In genomic region chr11:1453611-1454386, GRCh38 we compare ENCODE assay signal across 8 cellular contexts. TPM values are rescaled to one million over a fixed set of nuclear protein-coding genes. Genes with fewer than 3 reads are reported as not detected.
DNase-seq lines count a peak whose midpoint lies in the region; ATAC-seq and TF ChIP-seq lines count a peak whose summit lies in the region.

No MANE protein-coding gene starts in this region.

- H3K4me3 Mint-ChIP-seq in H9 = no peak overlapping the region
- H3K4me3 Mint-ChIP-seq in activated CD8-positive, alpha-beta T cell treated with anti-CD3 and anti-CD28 coated beads, Interleukin-2, amount 10 ng/mL, durations not matched to agents 7 days and 5 days = no peak overlapping the region

- H3K79me2 ChIP-seq in DND-41 (ENCODE audit: insufficient read depth, low read length) = no peaks in the 10 kb centered on the region
- H3K79me2 ChIP-seq in H9 (ENCODE audit: insufficient read depth, low read length) = no peaks in the 10 kb centered on the region

- H2BK120ac ChIP-seq in H9 (ENCODE audit: low read depth, low read length, poor library complexity, severe bottlenecking) = no peak overlapping the region
- H2BK120ac ChIP-seq in mesenchymal stem cell (ENCODE audit: low read depth, low read length) = no peak overlapping the region

- H3K23ac ChIP-seq in H9 (ENCODE audit: insufficient read length, low read depth, low read length) (no peak overlapping the region), mesenchymal stem cell (ENCODE audit: low read length in 2 of 2) (no peak overlapping the region)

- ATAC-seq in DND-41 (ENCODE audit: insufficient read depth, low read depth) (peak; percentile 33; the same call in 1 of the 3 replicates), GM19452 (IDR thresholded peaks at IDR 0.05; ENCODE audit: unreplicated experiment) (no peak)
- ATAC-seq in activated CD8-positive, alpha-beta T cell treated with anti-CD3 and anti-CD28 coated beads, Interleukin-2, amount 10 ng/mL, durations not matched to agents 7 days and 5 days = peak; percentile 43

- no peaks in the 10 kb centered on the region for H3K27me3 ChIP-seq in DND-41 (ENCODE audit: insufficient read depth, low read length, poor library complexity)
- no peaks in the 10 kb centered on the region for H3K27me3 ChIP-seq in H9 (ENCODE audit: insufficient read depth, low read length)
- peaks cover 10 to 30% of the 10 kb centered on the region in 2 experiments for H3K27me3 ChIP-seq in mesenchymal stem cell (ENCODE audit: control insufficient read depth in 1 of 2, insufficient read depth in 1 of 2, low read length in 2 of 2)

- H2BK5ac ChIP-seq in H9 (ENCODE audit: insufficient read length, low read length) (no peak overlapping the region), mesenchymal stem cell (ENCODE audit: low read depth, low read length, poor library complexity, severe bottlenecking) (no peak overlapping the region)

- TF ChIP-seq CTCF in DND-41 (IDR thresholded peaks at IDR 0.05; ENCODE audit: borderline replicate concordance, extremely low read depth, low read length, poor library complexity, severe bottlenecking) (peak; percentile 28), H9 (conservative IDR thresholded peaks at IDR 0.05) (peak; percentile 73)

- no peak overlapping the region for H2BK15ac ChIP-seq in H9 (ENCODE audit: low read depth, low read length)
- no peak overlapping the region for H2BK15ac ChIP-seq in mesenchymal stem cell (ENCODE audit: low read depth, poor library complexity, severe bottlenecking)

- H3K27me3 Mint-ChIP-seq in H9 (ENCODE audit: low read depth) = no peaks in the 10 kb centered on the region
- no peaks in the 10 kb centered on the region for H3K27me3 Mint-ChIP-seq in activated CD8-positive, alpha-beta T cell treated with anti-CD3 and anti-CD28 coated beads, Interleukin-2, amount 10 ng/mL, durations not matched to agents 7 days and 5 days (ENCODE audit: low read depth)

- H2BK12ac ChIP-seq in H9 (ENCODE audit: insufficient read length, low read depth, low read length) (no peak overlapping the region), mesenchymal stem cell (ENCODE audit: low read length in 2 of 2) (no peak overlapping the region)

- H3K14ac ChIP-seq in H9 (ENCODE audit: insufficient read depth, low read length) (no peak overlapping the region), mesenchymal stem cell (ENCODE audit: low read length in 2 of 2) (no peak overlapping the region)

- no peak overlapping the region for H3K18ac ChIP-seq in H9 (ENCODE audit: insufficient read length, low read depth, low read length)
- H3K18ac ChIP-seq in mesenchymal stem cell (ENCODE audit: low read depth in 1 of 2, low read length in 2 of 2) = no peak overlapping the region

- H3K9ac ChIP-seq in DND-41 (ENCODE audit: low read depth, low read length) (no peak overlapping the region), H9 (ENCODE audit: extremely low read depth, insufficient read length, low read length) (no peak overlapping the region), mesenchymal stem cell (ENCODE audit: low read length) (no peak overlapping the region)

- H3T11ph ChIP-seq in H9 (ENCODE audit: low read length) = no peak overlapping the region

- no peak overlapping the region for H2BK20ac ChIP-seq in H9 (ENCODE audit: low read depth, low read length, poor library complexity, severe bottlenecking)

- peaks cover 0 to 7% of the 10 kb centered on the region in 2 experiments; a peak in 1 of 4 replicates for H3K4me1 Mint-ChIP-seq in H9
- no peaks in the 10 kb centered on the region for H3K4me1 Mint-ChIP-seq in activated CD8-positive, alpha-beta T cell treated with anti-CD3 and anti-CD28 coated beads, Interleukin-2, amount 10 ng/mL, durations not matched to agents 7 days and 5 days (ENCODE audit: low read depth)

- H2AFZ ChIP-seq in DND-41 (ENCODE audit: low read depth, low read length) = no peak overlapping the region
- no peak overlapping the region for H2AFZ ChIP-seq in H9 (ENCODE audit: low read length)
- H2AFZ ChIP-seq in mesenchymal stem cell (ENCODE audit: low read depth, low read length) = no peak overlapping the region

- H4K5ac ChIP-seq in H9 (ENCODE audit: insufficient read length, low read depth, low read length) = no peak overlapping the region

- no peak overlapping the region for H2AK5ac ChIP-seq in H9 (ENCODE audit: insufficient read length, low read length)
- H2AK5ac ChIP-seq in mesenchymal stem cell (ENCODE audit: low read length, severe bottlenecking) = no peak overlapping the region

- H4K20me1 ChIP-seq in DND-41 (ENCODE audit: insufficient read depth, low read length) (peaks cover 40% of the 10 kb centered on the region), H9 (ENCODE audit: control insufficient read depth, insufficient read depth, insufficient read length) (peaks cover 4% of the 10 kb centered on the region)

- H3K4me3 ChIP-seq in DND-41 (ENCODE audit: low read depth in 1 of 2, low read length in 2 of 2) = no peak overlapping the region
- no peak overlapping the region for H3K4me3 ChIP-seq in mesenchymal stem cell (ENCODE audit: insufficient read depth in 1 of 2, low read depth in 1 of 2, low read length in 2 of 2)

- H3K79me1 ChIP-seq in H9 (ENCODE audit: insufficient read depth, low read depth, low read length, poor library complexity, severe bottlenecking) (no peaks in the 10 kb centered on the region), mesenchymal stem cell (replicated peaks; ENCODE audit: low read length, poor library complexity, severe bottlenecking) (no peaks in the 10 kb centered on the region)

- no CpG with 5 or more reads among the region's 27 CpGs for WGBS in H9 (ENCODE audit: extremely low coverage, insufficient read length, low lambda C conversion rate)
- WGBS in mesenchymal stem cell = 79% methylated on average over 22 of the region's 27 CpGs

- H3K56ac ChIP-seq in H9 (ENCODE audit: insufficient read length, low read depth, low read length) = no peak overlapping the region

- no peaks in the 10 kb centered on the region for H3K4me1 ChIP-seq in DND-41 (ENCODE audit: insufficient read depth, low read length)
- H3K4me1 ChIP-seq in H9 (ENCODE audit: insufficient read depth, low read length) = no peaks in the 10 kb centered on the region
- peaks cover 4% of the 10 kb centered on the region for H3K4me1 ChIP-seq in mesenchymal stem cell (ENCODE audit: control insufficient read depth, insufficient read depth, low read depth, low read length)

- H3K9me3 ChIP-seq in DND-41 (ENCODE audit: insufficient read depth, low read length, severe bottlenecking) (no peaks in the 10 kb centered on the region), H9 (ENCODE audit: control insufficient read depth, low read depth, low read length) (no peaks in the 10 kb centered on the region), mesenchymal stem cell (ENCODE audit: control insufficient read depth, low read length) (no peaks in the 10 kb centered on the region)

- peaks cover 0 to 6% (median 6%) of the 10 kb centered on the region in 3 experiments; a peak in 3 of 7 replicates for H3K36me3 Mint-ChIP-seq in H9 (ENCODE audit: insufficient read depth in 1 of 3, low read depth in 3 of 3)
- H3K36me3 Mint-ChIP-seq in activated CD8-positive, alpha-beta T cell treated with anti-CD3 and anti-CD28 coated beads, Interleukin-2, amount 10 ng/mL, durations not matched to agents 7 days and 5 days (ENCODE audit: low read depth) = no peaks in the 10 kb centered on the region

- POLR2A ChIA-PET in activated CD8-positive, alpha-beta T cell treated with anti-CD3 and anti-CD28 coated beads, Interleukin-2, amount 10 ng/mL, durations not matched to agents 7 days and 5 days (lab: Charles Lee) = no interaction called here

- H4K91ac ChIP-seq in H9 (ENCODE audit: insufficient read length, low read depth, low read length) = no peak overlapping the region
- H4K91ac ChIP-seq in mesenchymal stem cell (ENCODE audit: low read length) = peak overlapping the region; percentile 28

- peak; percentile 16 for DNase-seq in DND-41
- DNase-seq in H9 = peak; percentile 92
- peak; percentile 38 for DNase-seq in activated CD8-positive, alpha-beta T cell treated with anti-CD3 and anti-CD28 coated beads, Interleukin-2, amount 10 ng/mL, durations not matched to agents 7 days and 5 days
- no peak for DNase-seq in mesenchymal stem cell
- DNase-seq in cerebellum (ENCODE audit: low spot score) = no peak
- no peak for DNase-seq in NCI-H1436 treated with DMSO at 0.1 percent for 48 hours (lab: John Stamatoyannopoulos, UW)
- no peak for DNase-seq in dedifferentiated amniotic fluid mesenchymal stem cell (ENCODE audit: extremely low spot score)

- H3K23me2 ChIP-seq in H9 (ENCODE audit: insufficient read length, low read depth, low read length, poor library complexity, severe bottlenecking) = no peaks in the 10 kb centered on the region

- H3K36me3 ChIP-seq in DND-41 (ENCODE audit: insufficient read depth, low read length) = no peaks in the 10 kb centered on the region
- H3K36me3 ChIP-seq in mesenchymal stem cell (ENCODE audit: control insufficient read depth in 1 of 2, insufficient read depth in 2 of 2, low read depth in 1 of 2, low read length in 2 of 2) = peaks cover 0 to 8% of the 10 kb centered on the region in 2 experiments

- H3K27ac Mint-ChIP-seq in H9 = no peak overlapping the region
- no peak overlapping the region for H3K27ac Mint-ChIP-seq in activated CD8-positive, alpha-beta T cell treated with anti-CD3 and anti-CD28 coated beads, Interleukin-2, amount 10 ng/mL, durations not matched to agents 7 days and 5 days

- H4K8ac ChIP-seq in H9 (replicated peaks; ENCODE audit: insufficient read length, low read depth, low read length) (no peak overlapping the region), mesenchymal stem cell (ENCODE audit: low read length) (no peak overlapping the region)

- CTCF ChIA-PET in activated CD8-positive, alpha-beta T cell treated with anti-CD3 and anti-CD28 coated beads, Interleukin-2, amount 10 ng/mL, durations not matched to agents 7 days and 5 days (lab: Charles Lee) = no interaction called here

- no peak overlapping the region for H3K4me2 ChIP-seq in DND-41 (ENCODE audit: insufficient read depth, low read length)
- H3K4me2 ChIP-seq in H9 (ENCODE audit: insufficient read depth, insufficient read length, low read length) = no peak overlapping the region
- H3K4me2 ChIP-seq in mesenchymal stem cell (ENCODE audit: low read length, poor library complexity, severe bottlenecking) = no peak overlapping the region

- no peak overlapping the region for H3K4ac ChIP-seq in H9 (ENCODE audit: low read depth, low read length)
- no peak overlapping the region for H3K4ac ChIP-seq in mesenchymal stem cell (ENCODE audit: low read depth in 1 of 2, low read length in 2 of 2)

- no peaks in the 10 kb centered on the region for H3K9me3 Mint-ChIP-seq in H9
- no peaks in the 10 kb centered on the region for H3K9me3 Mint-ChIP-seq in activated CD8-positive, alpha-beta T cell treated with anti-CD3 and anti-CD28 coated beads, Interleukin-2, amount 10 ng/mL, durations not matched to agents 7 days and 5 days (ENCODE audit: insufficient read depth)

- no peak overlapping the region for H3K27ac ChIP-seq in DND-41 (ENCODE audit: low read length)
- H3K27ac ChIP-seq in H9 (ENCODE audit: insufficient read length, low read depth, low read length) = no peak overlapping the region
- H3K27ac ChIP-seq in mesenchymal stem cell (ENCODE audit: low read length, poor library complexity, severe bottlenecking) = no peak overlapping the region

RNA-seq across cellular contexts. Expression of gene MOB2, which starts 32.8 kb away (rescaled TPM):
- total RNA-seq in H9 (2021) = 22.7 and 24.2 TPM in 2 replicates
- 10 to 100 TPM; 29.3 to 31.6 TPM for total RNA-seq in activated CD8-positive, alpha-beta T cell treated with anti-CD3 and anti-CD28 coated beads, Interleukin-2, amount 10 ng/mL, durations not matched to agents 7 days and 5 days
- polyA plus RNA-seq in mesenchymal stem cell (2013, experiment 1 of 2) = 10.6 TPM
- 10.7 TPM for polyA plus RNA-seq in mesenchymal stem cell (2013, experiment 2 of 2)
- 14.7 TPM for total RNA-seq in cerebellum

Comparison
In these comparisons a context has a peak if more than half of its experiments do, and no peak if none do; other contexts are left out.
1. DNase-seq: peak in DND-41 (single experiment), H9 (single experiment) and activated CD8-positive, alpha-beta T cell treated with anti-CD3 and anti-CD28 coated beads, Interleukin-2, amount 10 ng/mL, durations not matched to agents 7 days and 5 days (single experiment); none in mesenchymal stem cell (single experiment), cerebellum (single experiment), NCI-H1436 treated with DMSO at 0.1 percent for 48 hours (single experiment) and dedifferentiated amniotic fluid mesenchymal stem cell (single experiment).